Comparison of ENCODE assay signal across 20 cellular contexts in the genomic region with DNA sequence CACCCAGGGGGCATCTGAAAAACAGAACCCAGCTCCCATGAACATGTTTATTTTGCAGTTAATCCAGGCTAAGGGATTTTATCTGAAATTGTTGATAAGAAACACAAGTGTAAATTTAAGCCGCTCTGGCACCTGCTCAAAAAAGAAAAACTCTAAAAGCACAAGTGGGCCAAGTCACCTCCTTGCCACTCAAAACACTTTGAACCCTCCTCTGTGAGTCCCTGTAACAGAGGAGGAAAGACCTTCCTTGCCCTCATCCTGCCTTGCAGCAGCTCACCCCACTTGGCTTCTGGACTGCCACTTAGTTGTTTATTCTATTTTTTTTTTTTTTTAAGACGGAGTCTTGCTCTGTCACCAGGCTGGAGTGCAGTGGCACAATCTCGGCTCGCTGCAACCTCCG. TPM values are rescaled to one million over a fixed set of nuclear protein-coding genes. Genes with fewer than 3 reads are reported as not detected.
A peak's percentile ranks its signal among the peaks of the same experiment; 100 is the strongest.
DNase-seq lines count a peak whose midpoint lies in the region; ATAC-seq and TF ChIP-seq lines count a peak whose summit lies in the region.
"Had no signal": no experiment of that assay in that cellular context is flagged by ENCODE, and none has a peak within 500 bp of the region (broad histone marks: within the 10 kb centered on the region; RNA-seq: fewer than 3 reads in every experiment).

No MANE protein-coding gene starts in this region.

- no peak overlapping the region for H3K4me3 ChIP-seq in DND-41 (ENCODE audit: low read depth in 1 of 2, low read length in 2 of 2)
- no peak overlapping the region for H3K4me3 ChIP-seq in prostate gland
- H3K4me3 ChIP-seq: GM23248, transverse colon had no signal

- peaks cover 39% of the 10 kb centered on the region for H3K36me3 Mint-ChIP-seq in activated CD4-positive, alpha-beta memory T cell treated with anti-CD3 and anti-CD28 coated beads, Interleukin-2, amount 10 ng/mL, durations not matched to agents 7 days and 5 days (ENCODE audit: low read depth)
- peaks cover 19% of the 10 kb centered on the region for H3K36me3 Mint-ChIP-seq in activated CD4-positive, alpha-beta memory T cell treated with anti-CD3 and anti-CD28 coated beads for 36 hours
- H3K36me3 Mint-ChIP-seq in activated naive CD8-positive, alpha-beta T cell treated with anti-CD3 and anti-CD28 coated beads, Interleukin-2, amount 50 U/mL, for 24 hours (ENCODE audit: low read depth) = peaks cover 17% of the 10 kb centered on the region
- H3K36me3 Mint-ChIP-seq in nephron progenitor cell (ENCODE audit: low read depth) = peaks cover 26% of the 10 kb centered on the region

- H3K4me3 Mint-ChIP-seq in activated CD4-positive, alpha-beta memory T cell treated with anti-CD3 and anti-CD28 coated beads, Interleukin-2, amount 10 ng/mL, durations not matched to agents 7 days and 5 days = no peak overlapping the region
- no peak overlapping the region for H3K4me3 Mint-ChIP-seq in activated CD4-positive, alpha-beta memory T cell treated with anti-CD3 and anti-CD28 coated beads for 36 hours
- H3K4me3 Mint-ChIP-seq in activated naive CD8-positive, alpha-beta T cell treated with anti-CD3 and anti-CD28 coated beads, Interleukin-2, amount 50 U/mL, for 24 hours = no peak overlapping the region
- no peak overlapping the region for H3K4me3 Mint-ChIP-seq in nephron progenitor cell
- H3K4me3 Mint-ChIP-seq: neural crest cell; stimulated activated memory B cell treated with anti-CD40 and anti-IgM and Interleukin-4, amounts not matched to agents 10 μg/mL and 1 μg/mL and 100 μg/mL, for 72 hours had no signal

- TF ChIP-seq POLR2A in prostate gland (IDR thresholded peaks at IDR 0.05) = no peak

- intact Hi-C loops in activated CD4-positive, alpha-beta memory T cell treated with anti-CD3 and anti-CD28 coated beads for 36 hours (cut with micrococcal nuclease) = loop anchor here (5.0 kb wide), 1 partner anchor 101 kb away; no protein-coding TSS in a partner anchor
- intact Hi-C loops in prostate gland (cut with DNase I) = no loop called here

- H3K27ac ChIP-seq in DND-41 (ENCODE audit: low read length) (peak overlapping the region; percentile 35), prostate gland (no peak overlapping the region)

- no peak for DNase-seq in activated CD4-positive, alpha-beta memory T cell treated with anti-CD3 and anti-CD28 coated beads, Interleukin-2, amount 10 ng/mL, durations not matched to agents 7 days and 5 days
- no peak for DNase-seq in activated CD4-positive, alpha-beta memory T cell treated with anti-CD3 and anti-CD28 coated beads for 36 hours
- DNase-seq in DND-41 (no peak), nephron progenitor cell (no peak), prostate gland (ENCODE audit: low spot score) (no peak), SW 1271 (lab: John Stamatoyannopoulos, UW) (no peak)
- no peak for DNase-seq in activated naive CD8-positive, alpha-beta T cell treated with anti-CD3 and anti-CD28 coated beads, Interleukin-2, amount 50 U/mL, for 24 hours
- DNase-seq in activated effector memory CD4-positive, alpha-beta T cell treated with anti-CD3 and anti-CD28 coated beads, Interleukin-2, amount 50 U/mL, for 16 hours = no peak
- DNase-seq: ACHN, aorta, EL, GM23248, hippocampal formation, mesendoderm, NCI-H1417, NCI-H2171, NCI-H774, transverse colon had no signal

- WGBS in prostate gland = 79% methylated on average over 5 of the region's 5 CpGs

- H3K9me3 Mint-ChIP-seq in activated CD4-positive, alpha-beta memory T cell treated with anti-CD3 and anti-CD28 coated beads, Interleukin-2, amount 10 ng/mL, durations not matched to agents 7 days and 5 days = no peaks in the 10 kb centered on the region
- H3K9me3 Mint-ChIP-seq in activated CD4-positive, alpha-beta memory T cell treated with anti-CD3 and anti-CD28 coated beads for 36 hours = no peaks in the 10 kb centered on the region
- no peaks in the 10 kb centered on the region for H3K9me3 Mint-ChIP-seq in activated naive CD8-positive, alpha-beta T cell treated with anti-CD3 and anti-CD28 coated beads, Interleukin-2, amount 50 U/mL, for 24 hours
- H3K9me3 Mint-ChIP-seq in nephron progenitor cell = peaks cover 3% of the 10 kb centered on the region
- H3K9me3 Mint-ChIP-seq: neural crest cell; stimulated activated memory B cell treated with anti-CD40 and anti-IgM and Interleukin-4, amounts not matched to agents 10 μg/mL and 1 μg/mL and 100 μg/mL, for 72 hours had no signal

- TF ChIP-seq CTCF in DND-41 (IDR thresholded peaks at IDR 0.05; ENCODE audit: borderline replicate concordance, extremely low read depth, low read length, poor library complexity, severe bottlenecking) (no peak), nephron progenitor cell (IDR thresholded peaks at IDR 0.05) (no peak), prostate gland (IDR thresholded peaks at IDR 0.05) (no peak)

- H3K27me3 ChIP-seq in DND-41 (ENCODE audit: insufficient read depth, low read length, poor library complexity) = no peaks in the 10 kb centered on the region
- no peaks in the 10 kb centered on the region for H3K27me3 ChIP-seq in prostate gland (replicated peaks; ENCODE audit: insufficient read depth)
- H3K27me3 ChIP-seq: transverse colon had no signal

- H3K4me1 Mint-ChIP-seq in activated CD4-positive, alpha-beta memory T cell treated with anti-CD3 and anti-CD28 coated beads, Interleukin-2, amount 10 ng/mL, durations not matched to agents 7 days and 5 days = peaks cover 49% of the 10 kb centered on the region
- H3K4me1 Mint-ChIP-seq in activated CD4-positive, alpha-beta memory T cell treated with anti-CD3 and anti-CD28 coated beads for 36 hours (ENCODE audit: low read depth) = peaks cover 51% of the 10 kb centered on the region
- peaks cover 40% of the 10 kb centered on the region for H3K4me1 Mint-ChIP-seq in activated naive CD8-positive, alpha-beta T cell treated with anti-CD3 and anti-CD28 coated beads, Interleukin-2, amount 50 U/mL, for 24 hours
- peaks cover 29% of the 10 kb centered on the region for H3K4me1 Mint-ChIP-seq in nephron progenitor cell

- H3K36me3 ChIP-seq in DND-41 (ENCODE audit: insufficient read depth, low read length) (peaks cover 35% of the 10 kb centered on the region), prostate gland (no peaks in the 10 kb centered on the region)

- no peak overlapping the region for H3K4me2 ChIP-seq in DND-41 (ENCODE audit: insufficient read depth, low read length)

- H3K9ac ChIP-seq in DND-41 (ENCODE audit: low read depth, low read length) = no peak overlapping the region

- CTCF ChIA-PET in activated CD4-positive, alpha-beta memory T cell treated with anti-CD3 and anti-CD28 coated beads, Interleukin-2, amount 10 ng/mL, durations not matched to agents 7 days and 5 days (lab: Charles Lee) = no interaction called here
- CTCF ChIA-PET in activated CD4-positive, alpha-beta memory T cell treated with anti-CD3 and anti-CD28 coated beads for 36 hours (lab: Charles Lee) = no interaction called here

- POLR2A ChIA-PET in activated CD4-positive, alpha-beta memory T cell treated with anti-CD3 and anti-CD28 coated beads, Interleukin-2, amount 10 ng/mL, durations not matched to agents 7 days and 5 days (lab: Charles Lee) = interaction anchor here (1.1 to 8.7 kb wide), 7 partner anchors 12 to 160 kb away, joined by 4 to 101 read pairs (median 7); a partner anchor contains a TSS
- POLR2A ChIA-PET in activated CD4-positive, alpha-beta memory T cell treated with anti-CD3 and anti-CD28 coated beads for 36 hours (lab: Charles Lee) = interaction anchor here (1.6 to 2.5 kb wide), 2 partner anchors 19 to 34 kb away, joined by 7 to 14 read pairs; no protein-coding TSS in a partner anchor

- H3K9me3 ChIP-seq in DND-41 (ENCODE audit: insufficient read depth, low read length, severe bottlenecking) (no peaks in the 10 kb centered on the region), prostate gland (no peaks in the 10 kb centered on the region)
- H3K9me3 ChIP-seq: transverse colon had no signal

- H2AFZ ChIP-seq in DND-41 (ENCODE audit: low read depth, low read length) = no peak overlapping the region

- no peaks in the 10 kb centered on the region for H3K79me2 ChIP-seq in DND-41 (ENCODE audit: insufficient read depth, low read length)

- H3K4me1 ChIP-seq in DND-41 (ENCODE audit: insufficient read depth, low read length) = peaks cover 28% of the 10 kb centered on the region
- H3K4me1 ChIP-seq in prostate gland (replicated peaks) = no peaks in the 10 kb centered on the region

- H3K27me3 Mint-ChIP-seq in activated CD4-positive, alpha-beta memory T cell treated with anti-CD3 and anti-CD28 coated beads, Interleukin-2, amount 10 ng/mL, durations not matched to agents 7 days and 5 days = no peaks in the 10 kb centered on the region
- no peaks in the 10 kb centered on the region for H3K27me3 Mint-ChIP-seq in activated CD4-positive, alpha-beta memory T cell treated with anti-CD3 and anti-CD28 coated beads for 36 hours
- no peaks in the 10 kb centered on the region for H3K27me3 Mint-ChIP-seq in activated naive CD8-positive, alpha-beta T cell treated with anti-CD3 and anti-CD28 coated beads, Interleukin-2, amount 50 U/mL, for 24 hours
- H3K27me3 Mint-ChIP-seq in nephron progenitor cell (ENCODE audit: low read depth, poor library complexity) = peaks cover 4% of the 10 kb centered on the region
- H3K27me3 Mint-ChIP-seq: stimulated activated memory B cell treated with anti-CD40 and anti-IgM and Interleukin-4, amounts not matched to agents 10 μg/mL and 1 μg/mL and 100 μg/mL, for 72 hours had no signal

- H4K20me1 ChIP-seq in DND-41 (ENCODE audit: insufficient read depth, low read length) = no peaks in the 10 kb centered on the region

- H3K27ac Mint-ChIP-seq in activated CD4-positive, alpha-beta memory T cell treated with anti-CD3 and anti-CD28 coated beads, Interleukin-2, amount 10 ng/mL, durations not matched to agents 7 days and 5 days = peak overlapping the region; percentile 53
- no peak overlapping the region for H3K27ac Mint-ChIP-seq in activated CD4-positive, alpha-beta memory T cell treated with anti-CD3 and anti-CD28 coated beads for 36 hours
- H3K27ac Mint-ChIP-seq in activated naive CD8-positive, alpha-beta T cell treated with anti-CD3 and anti-CD28 coated beads, Interleukin-2, amount 50 U/mL, for 24 hours = peak overlapping the region; percentile 90
- peak overlapping the region; percentile 83 for H3K27ac Mint-ChIP-seq in nephron progenitor cell

- ATAC-seq in DND-41 (ENCODE audit: insufficient read depth, low read depth) = no peak
- ATAC-seq in activated naive CD8-positive, alpha-beta T cell treated with anti-CD3 and anti-CD28 coated beads, Interleukin-2, amount 50 U/mL, for 24 hours = no peak
- ATAC-seq: stimulated activated memory B cell treated with anti-CD40 and anti-IgM and Interleukin-4, amounts not matched to agents 10 μg/mL and 1 μg/mL and 100 μg/mL, for 72 hours had no signal

RNA-seq across cellular contexts. Expression of a gene that starts 39.5 kb away (rescaled TPM):
- total RNA-seq in activated CD4-positive, alpha-beta memory T cell treated with anti-CD3 and anti-CD28 coated beads, Interleukin-2, amount 10 ng/mL, durations not matched to agents 7 days and 5 days = 10 to 100 TPM; 86.5 to 88.7 TPM
- 10 to 100 TPM; 34.0 to 36.2 TPM for total RNA-seq in activated CD4-positive, alpha-beta memory T cell treated with anti-CD3 and anti-CD28 coated beads for 36 hours
- 10 to 100 TPM in 1 of 2 donors, under 1 TPM in 1; 0.73 to 16.4 TPM for total RNA-seq in prostate gland

RNA-seq across cellular contexts. Expression of a gene that starts 52.8 kb away (rescaled TPM):
- not detected for total RNA-seq in activated CD4-positive, alpha-beta memory T cell treated with anti-CD3 and anti-CD28 coated beads, Interleukin-2, amount 10 ng/mL, durations not matched to agents 7 days and 5 days
- not detected for total RNA-seq in activated CD4-positive, alpha-beta memory T cell treated with anti-CD3 and anti-CD28 coated beads for 36 hours
- total RNA-seq in prostate gland = 10 to 100 TPM in 1 of 2 donors, 1 to 10 TPM in 1; 2.0 to 32.5 TPM
